ENCODE assay signal across 2 cellular contexts in the genomic region with DNA sequence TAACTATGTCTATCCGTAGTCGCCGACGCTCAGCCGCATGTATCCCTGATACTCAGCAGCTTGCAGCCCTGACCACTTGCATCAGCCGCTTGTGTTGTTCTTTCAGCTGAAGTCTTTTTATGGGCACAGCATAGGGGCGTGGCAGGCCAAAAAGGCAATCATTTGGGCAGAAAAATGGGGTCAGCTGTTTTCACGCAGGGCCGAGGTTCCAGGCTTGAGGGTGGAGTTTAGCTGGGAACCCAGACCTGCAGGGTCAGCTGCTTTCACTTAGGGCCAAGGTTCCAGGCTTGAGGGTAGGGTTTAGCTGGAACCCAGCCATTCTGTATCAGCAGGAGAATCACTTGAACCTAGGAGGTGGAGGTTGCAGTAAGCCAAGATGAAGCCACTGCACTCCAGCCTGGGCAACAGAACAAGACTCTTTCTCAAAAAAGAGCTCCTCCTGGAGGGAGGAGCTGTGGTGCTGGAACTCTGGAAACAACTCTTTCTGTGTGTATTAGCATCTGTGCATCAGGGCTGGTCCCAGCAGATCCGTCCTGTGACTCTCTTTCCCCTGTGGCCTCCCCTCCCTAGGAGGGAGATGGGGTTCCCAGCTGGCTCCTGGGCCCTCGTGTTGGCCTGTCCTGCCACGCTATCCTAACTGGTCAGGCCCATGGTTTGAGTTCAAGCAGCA.
TF ChIP-seq lines count a peak whose summit lies in the region.

No MANE protein-coding gene starts in this region.

TF ChIP-seq in SK-N-SH, 30 proteins besides CTCF, POLR2A, EP300 and RAD21:
- TF ChIP-seq RCOR1 (IDR thresholded peaks at IDR 0.05; ENCODE audit: low read length), result no peak
- no peak for TF ChIP-seq EZH2phosphoT487 (IDR thresholded peaks at IDR 0.05; ENCODE audit: borderline replicate concordance, low read depth)
- TF ChIP-seq, protein P1, sequence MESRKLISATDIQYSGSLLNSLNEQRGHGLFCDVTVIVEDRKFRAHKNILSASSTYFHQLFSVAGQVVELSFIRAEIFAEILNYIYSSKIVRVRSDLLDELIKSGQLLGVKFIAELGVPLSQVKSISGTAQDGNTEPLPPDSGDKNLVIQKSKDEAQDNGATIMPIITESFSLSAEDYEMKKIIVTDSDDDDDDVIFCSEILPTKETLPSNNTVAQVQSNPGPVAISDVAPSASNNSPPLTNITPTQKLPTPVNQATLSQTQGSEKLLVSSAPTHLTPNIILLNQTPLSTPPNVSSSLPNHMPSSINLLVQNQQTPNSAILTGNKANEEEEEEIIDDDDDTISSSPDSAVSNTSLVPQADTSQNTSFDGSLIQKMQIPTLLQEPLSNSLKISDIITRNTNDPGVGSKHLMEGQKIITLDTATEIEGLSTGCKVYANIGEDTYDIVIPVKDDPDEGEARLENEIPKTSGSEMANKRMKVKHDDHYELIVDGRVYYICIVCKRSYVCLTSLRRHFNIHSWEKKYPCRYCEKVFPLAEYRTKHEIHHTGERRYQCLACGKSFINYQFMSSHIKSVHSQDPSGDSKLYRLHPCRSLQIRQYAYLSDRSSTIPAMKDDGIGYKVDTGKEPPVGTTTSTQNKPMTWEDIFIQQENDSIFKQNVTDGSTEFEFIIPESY (IDR thresholded peaks at IDR 0.05; ENCODE audit: borderline replicate concordance, low read depth), result no peak
- TF ChIP-seq FOXJ3 (CRISPR knock-in tag; IDR thresholded peaks at IDR 0.05), result no peak
- no peak for TF ChIP-seq MEF2A (IDR thresholded peaks at IDR 0.05; ENCODE audit: borderline replicate concordance, low read depth)
- no peak for TF ChIP-seq YY1 (IDR thresholded peaks at IDR 0.05; ENCODE audit: low read depth)
- TF ChIP-seq USF2 (IDR thresholded peaks at IDR 0.05; ENCODE audit: borderline replicate concordance, low read depth, low read length), result no peak
- TF ChIP-seq PBX3 (IDR thresholded peaks at IDR 0.05), result no peak
- no peak for TF ChIP-seq RFX5 (IDR thresholded peaks at IDR 0.05; ENCODE audit: low read length)
- no peak for TF ChIP-seq TEAD4 (IDR thresholded peaks at IDR 0.05; ENCODE audit: borderline replicate concordance, insufficient read depth)
- TF ChIP-seq TAF1 (IDR thresholded peaks at IDR 0.05; ENCODE audit: borderline replicate concordance, low read depth, low read length), result no peak
- no peak for TF ChIP-seq CHD2 (IDR thresholded peaks at IDR 0.05; ENCODE audit: low read length, partially characterized antibody)

TF ChIP-seq in H1, 55 proteins besides CTCF, POLR2A, EP300 and RAD21:
- TF ChIP-seq KDM5A (IDR thresholded peaks at IDR 0.05; ENCODE audit: low read length), result no peak
- no peak for TF ChIP-seq KDM4A (IDR thresholded peaks at IDR 0.05; ENCODE audit: low read depth, low read length, severe bottlenecking)
- no peak for TF ChIP-seq CHD1 (IDR thresholded peaks at IDR 0.05; ENCODE audit: low read depth, low read length)
- no peak for TF ChIP-seq RBBP5 (IDR thresholded peaks at IDR 0.05; ENCODE audit: borderline replicate concordance, low read depth, low read length)
- TF ChIP-seq EZH2 (IDR thresholded peaks at IDR 0.05; ENCODE audit: low read depth, low read length, severe bottlenecking), result no peak
TF ChIP-seq in H1: peak in this region for 0.
